ENCODE assay signal across 20 cellular contexts in the genomic region with DNA sequence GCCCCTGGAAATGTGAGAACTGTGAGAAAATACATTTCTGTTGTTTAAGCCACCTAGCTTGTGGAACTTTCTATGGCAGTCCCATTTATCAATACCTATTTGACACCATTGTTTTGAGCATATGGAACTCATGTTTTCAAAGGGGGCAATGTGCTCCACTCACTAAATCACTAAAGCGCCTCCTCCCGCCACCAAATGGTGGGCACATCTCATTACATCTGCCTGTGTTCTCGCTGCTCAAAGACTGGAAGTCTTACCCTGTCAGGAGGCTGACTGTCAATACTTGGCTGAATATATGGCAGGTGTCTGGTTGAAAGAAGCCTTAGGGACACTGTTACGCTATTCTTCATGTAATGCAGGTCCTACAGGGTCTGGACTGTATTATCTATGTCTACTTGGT.
"Had no signal": no experiment of that assay in that cellular context is flagged by ENCODE, and none has a peak within 500 bp of the region (broad histone marks: within the 10 kb centered on the region; RNA-seq: fewer than 3 reads in every experiment).

No MANE protein-coding gene starts in this region.

- H3K4me1 ChIP-seq: heart left ventricle, tibial artery had no signal

- H3K4me3 ChIP-seq: heart left ventricle, mucosa of descending colon, tibial artery had no signal

- H3K27me3 Mint-ChIP-seq: activated CD8-positive, alpha-beta T cell treated with anti-CD3 and anti-CD28 coated beads for 36 hours; activated naive CD8-positive, alpha-beta T cell treated with anti-CD3 and anti-CD28 coated beads, Interleukin-2, amount 50 U/mL, for 24 hours; memory B cell; naive B cell had no signal

- H3K36me3 Mint-ChIP-seq: memory B cell, naive B cell had no signal

- H3K9me3 ChIP-seq: heart left ventricle, mucosa of descending colon, tibial artery had no signal

- H3K27ac Mint-ChIP-seq: activated CD8-positive, alpha-beta T cell treated with anti-CD3 and anti-CD28 coated beads for 36 hours; activated naive CD4-positive, alpha-beta T cell treated with anti-CD3 and anti-CD28 coated beads for 36 hours; activated naive CD8-positive, alpha-beta T cell treated with anti-CD3 and anti-CD28 coated beads, Interleukin-2, amount 50 U/mL, for 24 hours; memory B cell; naive B cell; T-helper 2 cell treated with Interferon-gamma antibody and Interleukin-4, amounts not matched to agents 5 μg/mL and 100 μg/mL, for 36 hours had no signal

- H3K4me3 Mint-ChIP-seq: activated CD8-positive, alpha-beta T cell treated with anti-CD3 and anti-CD28 coated beads for 36 hours; activated naive CD4-positive, alpha-beta T cell treated with anti-CD3 and anti-CD28 coated beads for 36 hours; activated naive CD8-positive, alpha-beta T cell treated with anti-CD3 and anti-CD28 coated beads, Interleukin-2, amount 50 U/mL, for 24 hours; memory B cell; naive B cell; neural crest cell; T-helper 2 cell treated with Interferon-gamma antibody and Interleukin-4, amounts not matched to agents 5 μg/mL and 100 μg/mL, for 36 hours had no signal

- H3K27ac ChIP-seq: brain microvascular endothelial cell, heart left ventricle, tibial artery had no signal

- H3K27me3 ChIP-seq: brain microvascular endothelial cell, heart left ventricle, tibial artery had no signal

- DNase-seq: activated CD4-positive, alpha-beta T cell treated with anti-CD3 and anti-CD28 coated beads for 48 hours; activated CD4-positive, CD25-positive, alpha-beta regulatory T cell; activated CD8-positive, alpha-beta T cell treated with anti-CD3 and anti-CD28 coated beads for 36 hours; activated naive CD4-positive, alpha-beta T cell treated with anti-CD3 and anti-CD28 coated beads for 36 hours; activated naive CD8-positive, alpha-beta T cell treated with anti-CD3 and anti-CD28 coated beads, Interleukin-2, amount 50 U/mL, for 24 hours; activated T-cell treated with anti-CD3 and anti-CD28 coated beads, Interleukin-2, amount 50 U/mL, for 1 hour; aorta; brain microvascular endothelial cell; central memory CD4-positive, alpha-beta T cell; erythroblast; heart left ventricle; mucosa of descending colon; naive B cell; retina; stimulated activated naive CD8-positive, alpha-beta T cell treated with anti-CD3 and anti-CD28 coated beads, Interleukin-15, Interleukin-2, amounts not matched to agents 100 U/mL and 50 U/mL, for 24 hours; substantia nigra; tibial artery had no signal

- H3K9me3 Mint-ChIP-seq: activated CD8-positive, alpha-beta T cell treated with anti-CD3 and anti-CD28 coated beads for 36 hours; activated naive CD4-positive, alpha-beta T cell treated with anti-CD3 and anti-CD28 coated beads for 36 hours; neural crest cell had no signal

- H3K36me3 ChIP-seq: brain microvascular endothelial cell, heart left ventricle, tibial artery had no signal

- H3K4me1 Mint-ChIP-seq: activated naive CD8-positive, alpha-beta T cell treated with anti-CD3 and anti-CD28 coated beads, Interleukin-2, amount 50 U/mL, for 24 hours; memory B cell; naive B cell; neural crest cell had no signal

- ATAC-seq: activated CD8-positive, alpha-beta T cell treated with anti-CD3 and anti-CD28 coated beads for 36 hours; activated naive CD8-positive, alpha-beta T cell treated with anti-CD3 and anti-CD28 coated beads, Interleukin-2, amount 50 U/mL, for 24 hours; heart left ventricle; mucosa of descending colon; stimulated activated naive CD8-positive, alpha-beta T cell treated with anti-CD3 and anti-CD28 coated beads, Interleukin-15, Interleukin-2, amounts not matched to agents 100 U/mL and 50 U/mL, for 24 hours had no signal
